24 cellular contexts compared by ENCODE assay signal in genomic region chr16:76669288-76669687, GRCh38.
DNase-seq lines count a peak whose midpoint lies in the region; ATAC-seq, FAIRE-seq and TF ChIP-seq lines count a peak whose summit lies in the region.
"Had no signal": no experiment of that assay in that cellular context is flagged by ENCODE, and none has a peak within 500 bp of the region (broad histone marks: within the 10 kb centered on the region; RNA-seq: fewer than 3 reads in every experiment).

No MANE protein-coding gene starts in this region.

- dilution Hi-C loops in IMR-90 (cut with HindIII; ENCODE audit: low sequenced_read_pairs, unreplicated experiment): no loop called here

- H3K4ac ChIP-seq in IMR-90 (ENCODE audit: low read depth, low read length): no peak overlapping the region

- no peak overlapping the region for H4K91ac ChIP-seq in IMR-90 (ENCODE audit: insufficient read depth, low read depth, low read length)

- BruUV-seq in HepG2 (replicated peaks; lab: Mats Ljungman, UMichigan) (no TSS peak), IMR-90 (replicated peaks; lab: Mats Ljungman, UMichigan) (no TSS peak)

- H3K18ac ChIP-seq in IMR-90 (ENCODE audit: low read depth, low read length): no peak overlapping the region

- intact Hi-C loops in HepG2 (cut with micrococcal nuclease; ENCODE audit: unreplicated experiment) (loop anchor here (5.0 kb wide), 1 partner anchor 373 kb away; no protein-coding TSS in a partner anchor), right lobe of liver (cut with DNase I) (no loop called here), IMR-90 (cut with micrococcal nuclease) (no loop called here), kidney (cut with DNase I) (no loop called here)

- TF ChIP-seq RAD21 in HepG2 (CRISPR knock-in tag; IDR thresholded peaks at IDR 0.05) (no peak), IMR-90 (IDR thresholded peaks at IDR 0.05; ENCODE audit: low read length) (no peak)

- H3K9ac ChIP-seq in HepG2 (ENCODE audit: insufficient read depth, low read depth, low read length): no peak overlapping the region
- H3K9ac ChIP-seq in IMR-90 (ENCODE audit: low read depth, low read length): no peak overlapping the region
- H3K9ac ChIP-seq in kidney (ENCODE audit: low read length in 2 of 2): no peak overlapping the region
- H3K9ac ChIP-seq: BLaER1 had no signal

- H3K27me3 Mint-ChIP-seq in activated CD8-positive, alpha-beta memory T cell treated with anti-CD3 and anti-CD28 coated beads, Interleukin-2, amount 10 ng/mL, durations not matched to agents 7 days and 5 days: no peaks in the 10 kb centered on the region
- H3K27me3 Mint-ChIP-seq: CD4-positive, alpha-beta memory T cell; CD4-positive, CD25-positive, alpha-beta regulatory T cell; CD8-positive, alpha-beta memory T cell had no signal

- no peak overlapping the region for H2BK15ac ChIP-seq in IMR-90 (ENCODE audit: low read depth, low read length)

- CTCF ChIA-PET in HepG2 (lab: Yijun Ruan, JAX; ENCODE audit: low intra/inter-chr PET ratio, low total read pairs) (no interaction called here), IMR-90 (lab: Yijun Ruan, JAX) (no interaction called here)
- CTCF ChIA-PET in activated CD8-positive, alpha-beta memory T cell treated with anti-CD3 and anti-CD28 coated beads, Interleukin-2, amount 10 ng/mL, durations not matched to agents 7 days and 5 days (lab: Charles Lee): no interaction called here

- H3K4me3 ChIP-seq in HepG2 (replicated peaks in 1 of 3; ENCODE audit: insufficient read depth in 1 of 3, low read depth in 2 of 3, low read length in 3 of 3) (no peak overlapping the region), right lobe of liver (no peak overlapping the region), IMR-90 (ENCODE audit: insufficient read depth, low read depth, low read length) (no peak overlapping the region), brain microvascular endothelial cell (ENCODE audit: low read depth, low read length) (no peak overlapping the region), kidney (ENCODE audit: low read length in 2 of 2) (no peak overlapping the region)
- H3K4me3 ChIP-seq: BLaER1 had no signal

- H3K27me3 ChIP-seq in HepG2 (ENCODE audit: control insufficient read depth in 1 of 2, insufficient read depth in 2 of 2, low read length in 2 of 2) (no peaks in the 10 kb centered on the region), right lobe of liver (no peaks in the 10 kb centered on the region), IMR-90 (ENCODE audit: control insufficient read depth, insufficient read depth, low read length) (no peaks in the 10 kb centered on the region), brain microvascular endothelial cell (replicated peaks) (no peaks in the 10 kb centered on the region)
- H3K27me3 ChIP-seq: BE2C, BLaER1 had no signal

- H2AFZ ChIP-seq in HepG2 (ENCODE audit: low read length) (no peak overlapping the region), IMR-90 (replicated peaks; ENCODE audit: low read length, poor library complexity) (no peak overlapping the region)

- H3K4me1 ChIP-seq in HepG2 (ENCODE audit: insufficient read depth, low read length) (no peaks in the 10 kb centered on the region), right lobe of liver (no peaks in the 10 kb centered on the region), IMR-90 (ENCODE audit: control insufficient read depth, insufficient read depth, low read length) (no peaks in the 10 kb centered on the region), kidney (ENCODE audit: control insufficient read depth in 1 of 2, insufficient read depth in 1 of 2, low read depth in 1 of 2, low read length in 2 of 2) (no peaks in the 10 kb centered on the region)
- H3K4me1 ChIP-seq: BE2C, BLaER1 had no signal

- no peak overlapping the region for H3K14ac ChIP-seq in IMR-90 (replicated peaks; ENCODE audit: low read depth, low read length)

- no peaks in the 10 kb centered on the region for H3K9me1 ChIP-seq in IMR-90 (ENCODE audit: insufficient read depth, low read length)

- H3K36me3 ChIP-seq in HepG2 (replicated peaks in 1 of 2; ENCODE audit: control insufficient read depth in 1 of 2, insufficient read depth in 2 of 2, low read length in 2 of 2): no peaks in the 10 kb centered on the region
- H3K36me3 ChIP-seq in right lobe of liver: no peaks in the 10 kb centered on the region
- no peaks in the 10 kb centered on the region for H3K36me3 ChIP-seq in IMR-90 (ENCODE audit: control insufficient read depth, insufficient read depth, low read length)
- H3K36me3 ChIP-seq in brain microvascular endothelial cell (replicated peaks): no peaks in the 10 kb centered on the region
- no peaks in the 10 kb centered on the region for H3K36me3 ChIP-seq in kidney (ENCODE audit: control insufficient read depth in 1 of 2, insufficient read depth in 2 of 2, low read length in 2 of 2)
- H3K36me3 ChIP-seq: BE2C, BLaER1 had no signal

- no peak overlapping the region for H3K27ac Mint-ChIP-seq in activated CD8-positive, alpha-beta memory T cell treated with anti-CD3 and anti-CD28 coated beads, Interleukin-2, amount 10 ng/mL, durations not matched to agents 7 days and 5 days
- H3K27ac Mint-ChIP-seq: CD14-positive monocyte; CD4-positive, alpha-beta memory T cell; CD4-positive, CD25-positive, alpha-beta regulatory T cell; CD8-positive, alpha-beta memory T cell had no signal

- TF ChIP-seq EP300 in HepG2 (IDR thresholded peaks at IDR 0.05; ENCODE audit: low read depth in 2 of 2, low read length in 2 of 2) (no peak), HepG2 (CRISPR knock-in tag; IDR thresholded peaks at IDR 0.05; ENCODE audit: borderline replicate concordance) (no peak)

- no peak overlapping the region for H2BK5ac ChIP-seq in IMR-90 (ENCODE audit: low read depth, low read length, poor library complexity, severe bottlenecking)

- DNase-seq in HepG2 (ENCODE audit: low spot score): no peak
- no peak for DNase-seq in right lobe of liver
- no peak for DNase-seq in IMR-90
- peak; percentile 92 for DNase-seq in NCI-H526 treated with DMSO at 0.1 percent for 48 hours (lab: John Stamatoyannopoulos, UW)
- no peak for DNase-seq in activated CD8-positive, alpha-beta memory T cell treated with anti-CD3 and anti-CD28 coated beads, Interleukin-2, amount 10 ng/mL, durations not matched to agents 7 days and 5 days
- no peak for DNase-seq in brain microvascular endothelial cell
- no peak for DNase-seq in kidney
- DNase-seq: ACHN; BE2C; C1 segment of cervical spinal cord; Calu3; CD4-positive, alpha-beta memory T cell; CD4-positive, CD25-positive, alpha-beta regulatory T cell; CD8-positive, alpha-beta memory T cell; COR-L47; DMS79 treated with DMSO at 0.1 percent for 48 hours; GF-D8 had no signal

- no peak overlapping the region for H2BK20ac ChIP-seq in IMR-90 (ENCODE audit: low read depth, low read length)

- no peak overlapping the region for H4K5ac ChIP-seq in IMR-90 (ENCODE audit: low read depth, low read length)

- TF ChIP-seq POLR2A in HepG2 (IDR thresholded peaks at IDR 0.05; ENCODE audit: insufficient read depth in 1 of 2, low read depth in 2 of 2, low read length in 2 of 2) (no peak), right lobe of liver (IDR thresholded peaks at IDR 0.05) (no peak), IMR-90 (IDR thresholded peaks at IDR 0.05; ENCODE audit: low read depth, low read length) (no peak)

- FAIRE-seq in HepG2 (lab: Jason Lieb, UNC) (no peak), kidney (lab: Jason Lieb, UNC) (no peak)
- FAIRE-seq: D721Med, G401.6, GM12891, GM19239 had no signal

- H2BK120ac ChIP-seq in IMR-90 (ENCODE audit: low read depth, low read length): no peak overlapping the region

- H3K9me3 Mint-ChIP-seq in activated CD8-positive, alpha-beta memory T cell treated with anti-CD3 and anti-CD28 coated beads, Interleukin-2, amount 10 ng/mL, durations not matched to agents 7 days and 5 days (ENCODE audit: low read depth): no peaks in the 10 kb centered on the region
- H3K9me3 Mint-ChIP-seq: CD14-positive monocyte had no signal

- no peaks in the 10 kb centered on the region for H3K36me3 Mint-ChIP-seq in activated CD8-positive, alpha-beta memory T cell treated with anti-CD3 and anti-CD28 coated beads, Interleukin-2, amount 10 ng/mL, durations not matched to agents 7 days and 5 days
- H3K36me3 Mint-ChIP-seq: CD14-positive monocyte; CD4-positive, alpha-beta memory T cell; CD4-positive, CD25-positive, alpha-beta regulatory T cell; CD8-positive, alpha-beta memory T cell had no signal

- no peak overlapping the region for H2AK9ac ChIP-seq in IMR-90 (replicated peaks; ENCODE audit: low read depth, low read length, poor library complexity)

- no peak overlapping the region for H3K4me3 Mint-ChIP-seq in activated CD8-positive, alpha-beta memory T cell treated with anti-CD3 and anti-CD28 coated beads, Interleukin-2, amount 10 ng/mL, durations not matched to agents 7 days and 5 days
- H3K4me3 Mint-ChIP-seq: CD14-positive monocyte; CD4-positive, alpha-beta memory T cell; CD4-positive, CD25-positive, alpha-beta regulatory T cell; CD8-positive, alpha-beta memory T cell had no signal

- no peak overlapping the region for H3K27ac ChIP-seq in HepG2 (ENCODE audit: extremely low read length, insufficient read depth, low read length)
- no peak overlapping the region for H3K27ac ChIP-seq in right lobe of liver
- H3K27ac ChIP-seq in IMR-90 (ENCODE audit: insufficient read depth, low read length): no peak overlapping the region
- H3K27ac ChIP-seq in brain microvascular endothelial cell: no peak overlapping the region
- no peak overlapping the region for H3K27ac ChIP-seq in kidney (ENCODE audit: low read depth in 2 of 2, low read length in 2 of 2)
- H3K27ac ChIP-seq: 22Rv1, BLaER1 had no signal

- H4K8ac ChIP-seq in IMR-90 (ENCODE audit: low read depth in 2 of 2, low read length in 2 of 2): no peak overlapping the region

- no peaks in the 10 kb centered on the region for H3K79me1 ChIP-seq in IMR-90 (ENCODE audit: low read depth in 1 of 2, low read length in 2 of 2)

- in situ Hi-C loops in HepG2 (cut with HindIII; ENCODE audit: extremely low pct_ligation_motif_present, low pct_unique_long_range_greater_than_20kb): loop anchor here (25.0 kb wide), 1 partner anchor 493 kb away; no protein-coding TSS in a partner anchor
- in situ Hi-C loops in IMR-90 (cut with MboI; ENCODE audit: low sequenced_read_pairs): no loop called here
- in situ Hi-C loops in brain microvascular endothelial cell (cut with HindIII; ENCODE audit: low pct_ligation_motif_present, low sequenced_read_pairs): no loop called here

- H3K4me2 ChIP-seq in HepG2 (ENCODE audit: low read depth, low read length) (no peak overlapping the region), IMR-90 (ENCODE audit: low read depth, low read length) (no peak overlapping the region)
- H3K4me2 ChIP-seq: BLaER1 had no signal

- no peak overlapping the region for H3K56ac ChIP-seq in IMR-90 (ENCODE audit: extremely low read depth, insufficient read depth, low read length)

- no peaks in the 10 kb centered on the region for H3K9me3 ChIP-seq in HepG2 (ENCODE audit: low read length)
- H3K9me3 ChIP-seq in right lobe of liver: no peaks in the 10 kb centered on the region
- H3K9me3 ChIP-seq in IMR-90 (ENCODE audit: control insufficient read depth, insufficient read depth, low read length): no peaks in the 10 kb centered on the region
- no peaks in the 10 kb centered on the region for H3K9me3 ChIP-seq in kidney (ENCODE audit: control insufficient read depth in 1 of 2, low read length in 2 of 2)
- H3K9me3 ChIP-seq: BE2C, BLaER1 had no signal

- H3K79me2 ChIP-seq in HepG2 (ENCODE audit: insufficient read depth, low read length): no peaks in the 10 kb centered on the region

- TF ChIP-seq CTCF in HepG2 (CRISPR knock-in tag; IDR thresholded peaks at IDR 0.05): no peak
- TF ChIP-seq CTCF in right lobe of liver (IDR thresholded peaks at IDR 0.05): no peak
- TF ChIP-seq CTCF in IMR-90 (conservative IDR thresholded peaks at IDR 0.05; ENCODE audit: low read depth, low read length): no peak
- TF ChIP-seq CTCF in brain microvascular endothelial cell (IDR thresholded peaks at IDR 0.05; ENCODE audit: low read depth, low read length, missing control alignments): no peak
- TF ChIP-seq CTCF in kidney (IDR thresholded peaks at IDR 0.05; ENCODE audit: borderline replicate concordance, extremely low read depth, insufficient read depth): no peak

- no peak overlapping the region for H3K23ac ChIP-seq in IMR-90 (ENCODE audit: low read depth, low read length)

- ATAC-seq in HepG2 (no peak), right lobe of liver (no peak), IMR-90 (ENCODE audit: low read depth) (no peak)
- no peak for ATAC-seq in activated CD8-positive, alpha-beta memory T cell treated with anti-CD3 and anti-CD28 coated beads, Interleukin-2, amount 10 ng/mL, durations not matched to agents 7 days and 5 days

- WGBS in HepG2 (ENCODE audit: low lambda C conversion rate): 3% methylated on average over 3 of the region's 3 CpGs
- WGBS in right lobe of liver (ENCODE audit: insufficient coverage, low coverage, low lambda C conversion rate, missing lambda C conversion rate): 53% methylated on average over 3 of the region's 3 CpGs
- no CpG with 5 or more reads among the region's 3 CpGs for WGBS in IMR-90 (ENCODE audit: extremely low coverage in 2 of 2, insufficient read length in 1 of 2), 2 experiments

- no peaks in the 10 kb centered on the region for H3K4me1 Mint-ChIP-seq in activated CD8-positive, alpha-beta memory T cell treated with anti-CD3 and anti-CD28 coated beads, Interleukin-2, amount 10 ng/mL, durations not matched to agents 7 days and 5 days
- H3K4me1 Mint-ChIP-seq: CD14-positive monocyte; CD4-positive, alpha-beta memory T cell; CD4-positive, CD25-positive, alpha-beta regulatory T cell; CD8-positive, alpha-beta memory T cell had no signal

- POLR2A ChIA-PET in HepG2 (lab: Yijun Ruan, JAX): no interaction called here
- POLR2A ChIA-PET in IMR-90 (lab: Charles Lee; ENCODE audit: unreplicated experiment): no interaction called here

- no peaks in the 10 kb centered on the region for H4K20me1 ChIP-seq in HepG2 (ENCODE audit: insufficient read depth, low read length)
- H4K20me1 ChIP-seq in IMR-90 (ENCODE audit: insufficient read depth, low read length): no peaks in the 10 kb centered on the region
- H4K20me1 ChIP-seq: BLaER1 had no signal

- no peak overlapping the region for H2AK5ac ChIP-seq in IMR-90 (ENCODE audit: low read depth, low read length)
